ENCODE assay signal across 1 cellular context in the genomic region with DNA sequence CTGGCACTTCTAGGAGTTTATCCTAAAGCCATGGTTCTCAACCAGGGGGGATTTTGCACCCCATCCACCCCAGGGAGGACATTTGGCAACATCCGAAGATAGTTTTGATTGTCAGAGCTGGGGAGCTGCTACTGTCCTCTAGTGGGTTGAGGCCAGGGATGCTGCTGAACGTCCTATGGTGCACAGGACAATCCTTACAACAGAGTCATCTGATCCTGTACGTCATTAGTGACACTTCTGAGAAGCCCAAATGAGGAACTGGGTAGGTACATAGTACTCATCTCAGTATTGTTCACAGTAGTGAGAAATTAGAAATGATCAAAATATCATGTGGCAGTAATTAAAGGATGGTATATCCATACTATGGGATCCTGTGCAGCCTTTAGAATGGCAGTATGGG.
TF ChIP-seq lines count a peak whose summit lies in the region.

No MANE protein-coding gene starts in this region.

TF ChIP-seq in SK-N-SH treated with all-trans-retinoic acid at 6 μM for 48 hours, 23 proteins besides CTCF, POLR2A, EP300 and RAD21 (continued from another document):
- TF ChIP-seq, protein P1, sequence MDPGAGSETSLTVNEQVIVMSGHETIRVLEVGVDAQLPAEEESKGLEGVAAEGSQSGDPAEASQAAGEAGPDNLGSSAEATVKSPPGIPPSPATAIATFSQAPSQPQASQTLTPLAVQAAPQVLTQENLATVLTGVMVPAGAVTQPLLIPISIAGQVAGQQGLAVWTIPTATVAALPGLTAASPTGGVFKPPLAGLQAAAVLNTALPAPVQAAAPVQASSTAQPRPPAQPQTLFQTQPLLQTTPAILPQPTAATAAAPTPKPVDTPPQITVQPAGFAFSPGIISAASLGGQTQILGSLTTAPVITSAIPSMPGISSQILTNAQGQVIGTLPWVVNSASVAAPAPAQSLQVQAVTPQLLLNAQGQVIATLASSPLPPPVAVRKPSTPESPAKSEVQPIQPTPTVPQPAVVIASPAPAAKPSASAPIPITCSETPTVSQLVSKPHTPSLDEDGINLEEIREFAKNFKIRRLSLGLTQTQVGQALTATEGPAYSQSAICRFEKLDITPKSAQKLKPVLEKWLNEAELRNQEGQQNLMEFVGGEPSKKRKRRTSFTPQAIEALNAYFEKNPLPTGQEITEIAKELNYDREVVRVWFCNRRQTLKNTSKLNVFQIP (CRISPR knock-in tag; IDR thresholded peaks at IDR 0.05; ENCODE audit: borderline replicate concordance, low read depth), result no peak
